22 cellular contexts compared by ENCODE assay signal in genomic region chr3:76505202-76505875, GRCh38.
DNase-seq lines count a peak whose midpoint lies in the region; ATAC-seq, FAIRE-seq and TF ChIP-seq lines count a peak whose summit lies in the region.
"Had no signal": no experiment of that assay in that cellular context is flagged by ENCODE, and none has a peak within 500 bp of the region (broad histone marks: within the 10 kb centered on the region; RNA-seq: fewer than 3 reads in every experiment).

No MANE protein-coding gene starts in this region.

- H3K4me1 ChIP-seq in MM.1S (ENCODE audit: low read length) (no peaks in the 10 kb centered on the region), astrocyte (ENCODE audit: insufficient read depth, low read length) (no peaks in the 10 kb centered on the region)
- H3K4me1 ChIP-seq: SJSA1 had no signal

- no peaks in the 10 kb centered on the region for H4K20me1 ChIP-seq in MM.1S (ENCODE audit: insufficient read depth, low read length)
- H4K20me1 ChIP-seq in astrocyte (ENCODE audit: insufficient read depth, low read length), result no peaks in the 10 kb centered on the region

- no peak overlapping the region for H3K4me2 ChIP-seq in MM.1S (ENCODE audit: low read depth, low read length)
- H3K4me2 ChIP-seq in astrocyte (ENCODE audit: low read length), result no peak overlapping the region

- FAIRE-seq in astrocyte (lab: Jason Lieb, UNC), result no peak
- FAIRE-seq: A204.1, D721Med, GM12891, GM18507, H54, K562 had no signal

- H3K36me3 ChIP-seq in MM.1S (replicated peaks; ENCODE audit: insufficient read depth, low read length), result no peaks in the 10 kb centered on the region
- H3K36me3 ChIP-seq in astrocyte (ENCODE audit: insufficient read depth, low read length), result no peaks in the 10 kb centered on the region
- H3K36me3 ChIP-seq: SJSA1 had no signal

- no peaks in the 10 kb centered on the region for H3K9me3 Mint-ChIP-seq in astrocyte (ENCODE audit: unreplicated experiment)
- H3K9me3 Mint-ChIP-seq in stimulated activated memory B cell treated with anti-CD40 and anti-IgM and Interleukin-4, amounts not matched to agents 10 μg/mL and 1 μg/mL and 100 μg/mL, for 72 hours, result peaks cover 5% of the 10 kb centered on the region

- peaks cover 11% of the 10 kb centered on the region for H3K4me1 Mint-ChIP-seq in astrocyte (ENCODE audit: low read depth, unreplicated experiment)
- H3K4me1 Mint-ChIP-seq in stimulated activated memory B cell treated with anti-CD40 and anti-IgM and Interleukin-4, amounts not matched to agents 10 μg/mL and 1 μg/mL and 100 μg/mL, for 72 hours, result no peaks in the 10 kb centered on the region
- H3K4me1 Mint-ChIP-seq: CD8-positive, alpha-beta memory T cell had no signal

- no peak for ATAC-seq in stimulated activated memory B cell treated with anti-CD40 and anti-IgM and Interleukin-4, amounts not matched to agents 10 μg/mL and 1 μg/mL and 100 μg/mL, for 72 hours
- ATAC-seq: K562, PC-3 had no signal

- no peaks in the 10 kb centered on the region for H3K36me3 Mint-ChIP-seq in astrocyte (ENCODE audit: low read depth, unreplicated experiment)
- no peaks in the 10 kb centered on the region for H3K36me3 Mint-ChIP-seq in stimulated activated memory B cell treated with anti-CD40 and anti-IgM and Interleukin-4, amounts not matched to agents 10 μg/mL and 1 μg/mL and 100 μg/mL, for 72 hours
- H3K36me3 Mint-ChIP-seq: CD8-positive, alpha-beta memory T cell had no signal

- TF ChIP-seq CTCF in MM.1S (IDR thresholded peaks at IDR 0.05; ENCODE audit: low read length) (no peak), astrocyte (IDR thresholded peaks at IDR 0.05; ENCODE audit: insufficient read depth, low read depth, low read length) (no peak)

- no peaks in the 10 kb centered on the region for H3K79me2 ChIP-seq in MM.1S (ENCODE audit: low read length)
- no peaks in the 10 kb centered on the region for H3K79me2 ChIP-seq in astrocyte (ENCODE audit: insufficient read depth, low read length)

- no peaks in the 10 kb centered on the region for H3K9me2 ChIP-seq in MM.1S (replicated peaks; ENCODE audit: insufficient read depth, low read length)

- H3K9ac ChIP-seq in MM.1S (ENCODE audit: low read length), result no peak overlapping the region
- H3K9ac ChIP-seq in astrocyte (ENCODE audit: low read length), result no peak overlapping the region

- H3K27me3 ChIP-seq in MM.1S (replicated peaks; ENCODE audit: insufficient read depth, low read length), result no peaks in the 10 kb centered on the region
- H3K27me3 ChIP-seq in astrocyte (ENCODE audit: insufficient read depth, low read length), result no peaks in the 10 kb centered on the region
- H3K27me3 ChIP-seq: SJSA1 had no signal

- no peaks in the 10 kb centered on the region for H3K27me3 Mint-ChIP-seq in astrocyte (ENCODE audit: low read depth, unreplicated experiment)
- H3K27me3 Mint-ChIP-seq in stimulated activated memory B cell treated with anti-CD40 and anti-IgM and Interleukin-4, amounts not matched to agents 10 μg/mL and 1 μg/mL and 100 μg/mL, for 72 hours, result no peaks in the 10 kb centered on the region
- H3K27me3 Mint-ChIP-seq: CD8-positive, alpha-beta memory T cell had no signal

- no peaks in the 10 kb centered on the region for H3F3A ChIP-seq in MM.1S (ENCODE audit: insufficient read depth, low read length)

- H3K27ac Mint-ChIP-seq in astrocyte (ENCODE audit: unreplicated experiment), result peak overlapping the region; percentile 66
- H3K27ac Mint-ChIP-seq in stimulated activated memory B cell treated with anti-CD40 and anti-IgM and Interleukin-4, amounts not matched to agents 10 μg/mL and 1 μg/mL and 100 μg/mL, for 72 hours, result no peak overlapping the region
- H3K27ac Mint-ChIP-seq: CD8-positive, alpha-beta memory T cell had no signal

- DNase-seq in AG20443 (ENCODE audit: low spot score), result peak; percentile 8
- peak; percentile 24 for DNase-seq in MM.1S
- DNase-seq in astrocyte (ENCODE audit: low read depth), result peak; percentile 2
- DNase-seq in skeletal muscle cell (ENCODE audit: low read depth), result peak; percentile 70
- no peak for DNase-seq in HuH-7 (ENCODE audit: low spot score)
- DNase-seq in SKM-1 (lab: John Stamatoyannopoulos, UW; ENCODE audit: unreplicated experiment), result no peak
- DNase-seq: C1 segment of cervical spinal cord; CD8-positive, alpha-beta memory T cell; NCI-H1694 treated with DMSO at 0.1 percent for 48 hours; NCI-H2227 treated with DMSO at 0.1 percent for 48 hours; NCI-H524; NCI-H82; PC-3 had no signal

- H3K27ac ChIP-seq in MM.1S (ENCODE audit: low read length) (no peak overlapping the region), astrocyte (ENCODE audit: low read depth, low read length) (no peak overlapping the region)
- H3K27ac ChIP-seq: RWPE1, SJSA1 had no signal

- H2AFZ ChIP-seq in MM.1S (ENCODE audit: low read length) (no peak overlapping the region), astrocyte (ENCODE audit: low read depth, low read length) (no peak overlapping the region)

- no peak overlapping the region for H3K4me3 ChIP-seq in MM.1S (ENCODE audit: low read length)
- H3K4me3 ChIP-seq in astrocyte (ENCODE audit: insufficient read depth, low read depth, low read length), result no peak overlapping the region
- no peak overlapping the region for H3K4me3 ChIP-seq in skeletal muscle cell (ENCODE audit: low read depth, low read length)
- H3K4me3 ChIP-seq: K562, SJSA1 had no signal

- H3K4me3 Mint-ChIP-seq in astrocyte (ENCODE audit: unreplicated experiment), result no peak overlapping the region
- H3K4me3 Mint-ChIP-seq in stimulated activated memory B cell treated with anti-CD40 and anti-IgM and Interleukin-4, amounts not matched to agents 10 μg/mL and 1 μg/mL and 100 μg/mL, for 72 hours, result no peak overlapping the region
- H3K4me3 Mint-ChIP-seq: CD8-positive, alpha-beta memory T cell had no signal

- no peaks in the 10 kb centered on the region for H3K9me3 ChIP-seq in MM.1S (replicated peaks; ENCODE audit: insufficient read depth, low read length)
- no peaks in the 10 kb centered on the region for H3K9me3 ChIP-seq in astrocyte (ENCODE audit: insufficient read depth, low read depth, low read length)
- H3K9me3 ChIP-seq: SJSA1 had no signal

Comparison
In these comparisons a context has a peak if more than half of its experiments do, and no peak if none do; other contexts are left out.
1. DNase-seq: peak in AG20443 (single experiment), MM.1S (single experiment), astrocyte (single experiment) and skeletal muscle cell (single experiment); none in HuH-7 (single experiment) and SKM-1 (single experiment).